ENCODE assay signal across 29 cellular contexts in the genomic region with DNA sequence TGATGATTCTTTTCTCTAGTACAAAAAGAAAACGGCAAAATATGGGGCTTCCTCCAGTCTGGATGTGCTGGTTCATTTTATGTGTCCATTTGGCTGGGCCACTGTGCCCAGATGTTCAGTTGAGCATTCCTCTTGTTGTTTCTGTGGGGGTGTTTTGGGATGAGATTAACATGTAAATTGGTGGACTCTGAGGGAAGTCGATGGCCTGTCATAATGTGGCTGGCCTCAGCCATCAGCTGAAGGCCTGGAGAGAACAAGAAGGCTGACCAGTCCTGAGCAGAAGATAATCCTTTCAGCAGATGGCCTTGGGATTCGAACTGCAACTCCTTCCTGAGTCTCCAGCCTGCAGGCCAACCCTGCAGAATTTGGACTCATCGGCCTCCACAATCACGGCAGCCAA.
"Had no signal": no experiment of that assay in that cellular context is flagged by ENCODE, and none has a peak within 500 bp of the region (broad histone marks: within the 10 kb centered on the region; RNA-seq: fewer than 3 reads in every experiment).

No MANE protein-coding gene starts in this region.

- H3K9me3 ChIP-seq: ovary, psoas muscle, right lobe of liver, sigmoid colon, stomach, testis, tibial artery, transverse colon, upper lobe of right lung, uterus had no signal

- H3K4me1 Mint-ChIP-seq: naive thymus-derived CD8-positive, alpha-beta T cell; stimulated activated effector memory CD8-positive, alpha-beta T cell treated with anti-CD3 and anti-CD28 coated beads, Interleukin-12 subunit alpha, Interleukin-12 subunit beta, amount 100 ng/mL, for 72 hours; stimulated activated naive B cell treated with anti-CD40 and anti-IgM and Interleukin-4, amounts not matched to agents 10 μg/mL and 1 μg/mL and 100 μg/mL, for 72 hours had no signal

- H3K9me3 Mint-ChIP-seq: naive thymus-derived CD8-positive, alpha-beta T cell; natural killer cell treated with Interleukin-12 subunit alpha and Interleukin-12 subunit beta and Interleukin-15 and Interleukin-18, amount 100 ng/mL, for 72 hours; nephron progenitor cell; stimulated activated naive CD8-positive, alpha-beta T cell treated with anti-CD3 and anti-CD28 coated beads, Interleukin-15, Interleukin-2, amounts not matched to agents 100 ng/mL and 50 ng/mL, for 24 hours; type B pancreatic cell had no signal

- H3K27me3 Mint-ChIP-seq: natural killer cell treated with Interleukin-12 subunit alpha and Interleukin-12 subunit beta and Interleukin-15 and Interleukin-18, amount 100 ng/mL, for 72 hours; progenitor cell of endocrine pancreas; stimulated activated naive B cell treated with anti-CD40 and anti-IgM and Interleukin-4, amounts not matched to agents 10 μg/mL and 1 μg/mL and 100 μg/mL, for 72 hours; stimulated activated naive CD8-positive, alpha-beta T cell treated with anti-CD3 and anti-CD28 coated beads, Interleukin-15, Interleukin-2, amounts not matched to agents 100 ng/mL and 50 ng/mL, for 24 hours; type B pancreatic cell had no signal

- H3K36me3 Mint-ChIP-seq: naive thymus-derived CD8-positive, alpha-beta T cell; natural killer cell treated with Interleukin-12 subunit alpha and Interleukin-12 subunit beta and Interleukin-15 and Interleukin-18, amount 100 ng/mL, for 72 hours; neural progenitor cell; stimulated activated naive B cell treated with anti-CD40 and anti-IgM and Interleukin-4, amounts not matched to agents 10 μg/mL and 1 μg/mL and 100 μg/mL, for 72 hours had no signal

- ATAC-seq: naive thymus-derived CD8-positive, alpha-beta T cell; natural killer cell treated with Interleukin-12 subunit alpha and Interleukin-12 subunit beta and Interleukin-15 and Interleukin-18, amount 100 ng/mL, for 72 hours; psoas muscle; right cardiac atrium; right lobe of liver; stimulated activated effector memory CD8-positive, alpha-beta T cell treated with anti-CD3 and anti-CD28 coated beads, Interleukin-12 subunit alpha, Interleukin-12 subunit beta, amount 100 ng/mL, for 72 hours; stimulated activated naive B cell treated with anti-CD40 and anti-IgM and Interleukin-4, amounts not matched to agents 10 μg/mL and 1 μg/mL and 100 μg/mL, for 72 hours; upper lobe of right lung had no signal

- H3K4me3 ChIP-seq: neural progenitor cell, ovary, psoas muscle, right lobe of liver, sigmoid colon, stomach, testis, tibial artery, transverse colon, upper lobe of right lung, uterus had no signal

- H3K4me1 ChIP-seq: parathyroid adenoma, psoas muscle, right lobe of liver, sigmoid colon, stomach, testis, tibial artery, transverse colon, upper lobe of right lung, uterus had no signal

- DNase-seq: naive thymus-derived CD8-positive, alpha-beta T cell; nephron progenitor cell; occipital lobe; ovary; posterior cingulate gyrus; psoas muscle; right cardiac atrium; right lobe of liver; sigmoid colon; small intestine; stimulated activated CD4-positive, alpha-beta T cell treated with anti-CD3 and anti-CD28 coated beads, Interleukin-15, amount 100 ng/mL, for 24 hours; stimulated activated CD4-positive, alpha-beta T cell treated with anti-CD3 and anti-CD28 coated beads, Interleukin-2, amount 100 ng/mL, for 24 hours; stimulated activated CD4-positive, alpha-beta T cell treated with anti-CD3 and anti-CD28 coated beads, Interleukin-2, amount 100 ng/mL, for 48 hours; stimulated activated CD4-positive, alpha-beta T cell treated with anti-CD3 and anti-CD28 coated beads, Interleukin-4, amount 100 ng/mL, for 24 hours; stimulated activated naive B cell treated with anti-CD40 and anti-IgM and Interleukin-4, amounts not matched to agents 10 μg/mL and 1 μg/mL and 100 μg/mL, for 72 hours; stimulated activated naive CD4-positive, alpha-beta T cell treated with Interleukin-2 at 50 U/mL for 16 hours; stomach; testis; tibial artery; transverse colon; upper lobe of right lung; uterus had no signal

- H3K27me3 ChIP-seq: neural progenitor cell, ovary, right lobe of liver, sigmoid colon, stomach, testis, tibial artery, transverse colon, upper lobe of right lung, uterus had no signal

- H3K36me3 ChIP-seq: neural progenitor cell, ovary, right lobe of liver, transverse colon, uterus had no signal

- H3K27ac ChIP-seq: neural progenitor cell, ovary, parathyroid adenoma, psoas muscle, right lobe of liver, sigmoid colon, stomach, testis, tibial artery, transverse colon, upper lobe of right lung, uterus had no signal

- H3K27ac Mint-ChIP-seq: naive thymus-derived CD8-positive, alpha-beta T cell; natural killer cell treated with Interleukin-12 subunit alpha and Interleukin-12 subunit beta and Interleukin-15 and Interleukin-18, amount 100 ng/mL, for 72 hours; nephron progenitor cell; neural progenitor cell; progenitor cell of endocrine pancreas; stimulated activated effector memory CD8-positive, alpha-beta T cell treated with anti-CD3 and anti-CD28 coated beads, Interleukin-12 subunit alpha, Interleukin-12 subunit beta, amount 100 ng/mL, for 72 hours; stimulated activated naive B cell treated with anti-CD40 and anti-IgM and Interleukin-4, amounts not matched to agents 10 μg/mL and 1 μg/mL and 100 μg/mL, for 72 hours; stimulated activated naive CD8-positive, alpha-beta T cell treated with anti-CD3 and anti-CD28 coated beads, Interleukin-15, Interleukin-2, amounts not matched to agents 100 ng/mL and 50 ng/mL, for 24 hours; type B pancreatic cell had no signal

- H3K4me3 Mint-ChIP-seq: naive thymus-derived CD8-positive, alpha-beta T cell; natural killer cell treated with Interleukin-12 subunit alpha and Interleukin-12 subunit beta and Interleukin-15 and Interleukin-18, amount 100 ng/mL, for 72 hours; nephron progenitor cell; neural progenitor cell; stimulated activated effector memory CD8-positive, alpha-beta T cell treated with anti-CD3 and anti-CD28 coated beads, Interleukin-12 subunit alpha, Interleukin-12 subunit beta, amount 100 ng/mL, for 72 hours; stimulated activated naive B cell treated with anti-CD40 and anti-IgM and Interleukin-4, amounts not matched to agents 10 μg/mL and 1 μg/mL and 100 μg/mL, for 72 hours; stimulated activated naive CD8-positive, alpha-beta T cell treated with anti-CD3 and anti-CD28 coated beads, Interleukin-15, Interleukin-2, amounts not matched to agents 100 ng/mL and 50 ng/mL, for 24 hours; type B pancreatic cell had no signal
